7 cellular contexts compared by ENCODE assay signal in genomic region chr11:102453286-102453797, GRCh38. TPM values are rescaled to one million over a fixed set of nuclear protein-coding genes. Genes with fewer than 3 reads are reported as not detected.
DNase-seq lines count a peak whose midpoint lies in the region; ATAC-seq and TF ChIP-seq lines count a peak whose summit lies in the region.

No MANE protein-coding gene starts in this region.

- H3K9me3 ChIP-seq in mesodermal cell (ENCODE audit: control insufficient read depth, low read length) (no peaks in the 10 kb centered on the region), thymus (ENCODE audit: control insufficient read depth) (no peaks in the 10 kb centered on the region)

- H3K27me3 ChIP-seq in thymus (ENCODE audit: control insufficient read depth, insufficient read depth), result no peaks in the 10 kb centered on the region

- peak overlapping the region; percentile 79 for H3K27ac ChIP-seq in caudate nucleus (ENCODE audit: low read depth, low read length)
- peak overlapping the region; percentile 82 for H3K27ac ChIP-seq in mesodermal cell (ENCODE audit: low read depth, low read length, severe bottlenecking)
- peak overlapping the region; percentile 92 for H3K27ac ChIP-seq in thymus (ENCODE audit: low read depth)

- H3K36me3 ChIP-seq in mesodermal cell (ENCODE audit: control insufficient read depth, insufficient read depth, low read length), result peaks cover 7% of the 10 kb centered on the region
- H3K36me3 ChIP-seq in thymus (ENCODE audit: control insufficient read depth, insufficient read depth), result no peaks in the 10 kb centered on the region

- H3K4me1 ChIP-seq in mesodermal cell (ENCODE audit: control insufficient read depth, insufficient read depth, low read length, poor library complexity, severe bottlenecking) (peaks cover 19% of the 10 kb centered on the region), thymus (ENCODE audit: control insufficient read depth, insufficient read depth, low read length) (peaks cover 33% of the 10 kb centered on the region)

- ATAC-seq in HG02870 (IDR thresholded peaks at IDR 0.05; ENCODE audit: unreplicated experiment), result no peak

- no peak for TF ChIP-seq CTCF in GM12864 (IDR thresholded peaks at IDR 0.05; ENCODE audit: low read depth, low read length, missing control alignments)

- DNase-seq in GM12864 (ENCODE audit: low read depth) (no peak), NCI-H526 treated with DMSO at 0.1 percent for 48 hours (lab: John Stamatoyannopoulos, UW) (peak; percentile 77), caudate nucleus (lab: John Stamatoyannopoulos, UW) (peak in 45 of 61 donors; percentile 13 to 84 (median 62)), MV-4-11 (lab: John Stamatoyannopoulos, UW) (no peak)

- 10% methylated on average over 1 to 2 of the region's 8 CpGs for WGBS in mesodermal cell (ENCODE audit: insufficient coverage in 2 of 2), 2 experiments
- 3% methylated on average over 8 of the region's 8 CpGs for WGBS in thymus

- H3K4me3 ChIP-seq in GM12864 (ENCODE audit: low read depth, low read length) (peak overlapping the region; percentile 84), mesodermal cell (ENCODE audit: extremely low read depth, insufficient read depth, low read length, poor library complexity, severe bottlenecking) (peak overlapping the region; percentile 88), thymus (ENCODE audit: low read length) (peak overlapping the region; percentile 95)

RNA-seq across cellular contexts. Expression of gene TMEM123, which starts 0.8 kb away (rescaled TPM):
- 226 TPM for polyA plus RNA-seq in mesodermal cell (2013, experiment 1 of 2)
- polyA plus RNA-seq in mesodermal cell (2013, experiment 2 of 2), result 219 TPM
- 174 TPM for polyA plus RNA-seq in thymus

Comparison
In these comparisons a context has a peak if more than half of its experiments do, and no peak if none do; other contexts are left out.
1. DNase-seq: peak in NCI-H526 treated with DMSO at 0.1 percent for 48 hours (single experiment) and caudate nucleus (45 of 61); none in GM12864 (single experiment) and MV-4-11 (single experiment).
2. Peak in every context shown above with its lines, with median percentiles within 50 percentile points of each other: H3K4me3 ChIP-seq and H3K27ac ChIP-seq.